In genomic region chr18:32576296-32576916, GRCh38 we compare ENCODE assay signal across 9 cellular contexts.
DNase-seq lines count a peak whose midpoint lies in the region; ATAC-seq, FAIRE-seq and TF ChIP-seq lines count a peak whose summit lies in the region.
"Had no signal": no experiment of that assay in that cellular context is flagged by ENCODE, and none has a peak within 500 bp of the region (broad histone marks: within the 10 kb centered on the region; RNA-seq: fewer than 3 reads in every experiment).

No MANE protein-coding gene starts in this region.

- H3K9ac ChIP-seq in astrocyte (ENCODE audit: low read length): no peak overlapping the region
- H3K9ac ChIP-seq in liver (ENCODE audit: low read depth in 1 of 2, low read length in 2 of 2): no peak overlapping the region

- no peak overlapping the region for H3K27ac Mint-ChIP-seq in astrocyte (ENCODE audit: unreplicated experiment)

- ATAC-seq in HG02938 (IDR thresholded peaks at IDR 0.05; ENCODE audit: unreplicated experiment): no peak

- TF ChIP-seq CTCF in astrocyte (IDR thresholded peaks at IDR 0.05; ENCODE audit: insufficient read depth, low read depth, low read length) (peak; percentile 39), liver (IDR thresholded peaks at IDR 0.05; ENCODE audit: low read depth, low read length, missing input control) (no peak)

- H3K4me3 Mint-ChIP-seq in astrocyte (ENCODE audit: unreplicated experiment): no peak overlapping the region

- no peaks in the 10 kb centered on the region for H4K20me1 ChIP-seq in astrocyte (ENCODE audit: insufficient read depth, low read length)

- no peak overlapping the region for H3K4me3 ChIP-seq in astrocyte (ENCODE audit: insufficient read depth, low read depth, low read length)
- H3K4me3 ChIP-seq in liver (ENCODE audit: low read depth in 1 of 3, low read length in 3 of 3): no peak overlapping the region

- no peak overlapping the region for H3K27ac ChIP-seq in astrocyte (ENCODE audit: low read depth, low read length)
- no peak overlapping the region for H3K27ac ChIP-seq in liver (ENCODE audit: low read depth in 1 of 2, low read length in 2 of 2)

- WGBS in liver: 22% methylated on average over 7 of the region's 7 CpGs

- peak overlapping the region; percentile 64 for H3K4me2 ChIP-seq in astrocyte (ENCODE audit: low read length)

- FAIRE-seq in astrocyte (lab: Jason Lieb, UNC): no peak
- FAIRE-seq: G401.6 had no signal

- H3K4me1 Mint-ChIP-seq in astrocyte (ENCODE audit: low read depth, unreplicated experiment): no peaks in the 10 kb centered on the region

- peak overlapping the region; percentile 47 for H2AFZ ChIP-seq in astrocyte (ENCODE audit: low read depth, low read length)

- H3K27me3 ChIP-seq in astrocyte (ENCODE audit: insufficient read depth, low read length): no peaks in the 10 kb centered on the region
- peaks cover 0 to 7% (median 0%) of the 10 kb centered on the region in 4 donors for H3K27me3 ChIP-seq in liver (ENCODE audit: control insufficient read depth in 4 of 4, insufficient read depth in 4 of 4, low read length in 3 of 4)

- no peaks in the 10 kb centered on the region for H3K79me2 ChIP-seq in astrocyte (ENCODE audit: insufficient read depth, low read length)

- H3K9me3 ChIP-seq in astrocyte (ENCODE audit: insufficient read depth, low read depth, low read length) (no peaks in the 10 kb centered on the region), liver (ENCODE audit: control insufficient read depth in 4 of 4, low read length in 3 of 4) (peaks cover 0 to 2% (median under 1%) of the 10 kb centered on the region in 4 donors)

- peaks cover 3% of the 10 kb centered on the region for H3K9me3 Mint-ChIP-seq in astrocyte (ENCODE audit: unreplicated experiment)

- DNase-seq in Ammon's horn (ENCODE audit: low spot score) (peak; percentile 69), HuH-7 (ENCODE audit: low spot score) (peak; percentile 9), astrocyte (ENCODE audit: low read depth) (peak; percentile 10), activated T-cell treated with anti-CD3 and anti-CD28 coated beads for 4 hours (no peak), cerebellar nuclear complex (lab: John Stamatoyannopoulos, UW) (no peak), NOMO-1 treated with DMSO at 0.1 percent for 48 hours (lab: John Stamatoyannopoulos, UW; ENCODE audit: unreplicated experiment) (no peak)

- H3K36me3 ChIP-seq in astrocyte (ENCODE audit: insufficient read depth, low read length) (no peaks in the 10 kb centered on the region), liver (ENCODE audit: control insufficient read depth in 4 of 4, insufficient read depth in 3 of 4, low read depth in 1 of 4, low read length in 3 of 4) (no peaks in the 10 kb centered on the region)

- H3K27me3 Mint-ChIP-seq in astrocyte (ENCODE audit: low read depth, unreplicated experiment): no peaks in the 10 kb centered on the region

- no peaks in the 10 kb centered on the region for H3K4me1 ChIP-seq in astrocyte (ENCODE audit: insufficient read depth, low read length)
- no peaks in the 10 kb centered on the region for H3K4me1 ChIP-seq in liver (ENCODE audit: control insufficient read depth in 4 of 4, insufficient read depth in 4 of 4, low read length in 3 of 4)

- peak; percentile 17 to 24 for TF ChIP-seq RAD21 in liver (IDR thresholded peaks at IDR 0.05)

- no peaks in the 10 kb centered on the region for H3K36me3 Mint-ChIP-seq in astrocyte (ENCODE audit: low read depth, unreplicated experiment)

TF ChIP-seq in liver, 16 proteins besides CTCF, POLR2A, EP300 and RAD21:
- TF ChIP-seq JUND (IDR thresholded peaks at IDR 0.05): no peak

Comparison
In these comparisons a context has a peak if more than half of its experiments do, and no peak if none do; other contexts are left out.
1. DNase-seq: peak in Ammon's horn (single experiment), HuH-7 (single experiment) and astrocyte (single experiment); none in activated T-cell treated with anti-CD3 and anti-CD28 coated beads for 4 hours (single experiment), cerebellar nuclear complex (0 of 2) and NOMO-1 treated with DMSO at 0.1 percent for 48 hours (single experiment).